In the genomic region with DNA sequence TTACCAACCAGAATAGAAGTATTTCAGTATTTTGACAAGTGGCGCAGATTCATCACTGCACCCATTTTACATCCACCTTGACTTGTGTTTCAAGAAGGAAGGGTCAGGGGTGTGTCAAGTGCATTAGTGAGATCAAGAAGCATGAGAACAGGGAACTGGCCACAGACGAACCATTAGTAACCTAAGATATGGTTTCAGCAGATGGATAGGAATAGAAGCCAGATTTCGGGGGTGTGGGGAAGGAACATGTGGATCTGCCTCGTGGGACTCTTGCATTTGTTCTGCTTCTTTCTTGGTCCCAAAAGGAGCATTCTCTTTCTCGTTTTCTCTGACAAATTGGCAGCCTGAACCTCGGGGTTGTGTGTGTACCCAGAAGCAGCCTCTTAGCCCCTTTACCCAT, we compare ENCODE assay signal across 21 cellular contexts. TPM values are rescaled to one million over a fixed set of nuclear protein-coding genes. Genes with fewer than 3 reads are reported as not detected.
DNase-seq lines count a peak whose midpoint lies in the region; ATAC-seq and TF ChIP-seq lines count a peak whose summit lies in the region.
"Had no signal": no experiment of that assay in that cellular context is flagged by ENCODE, and none has a peak within 500 bp of the region (broad histone marks: within the 10 kb centered on the region; RNA-seq: fewer than 3 reads in every experiment).

No MANE protein-coding gene starts in this region.

- H3K9ac ChIP-seq in mucosa of stomach (ENCODE audit: low read length), result peak overlapping the region; percentile 34

- DNase-seq in Right ventricle myocardium superior (no peak), left cardiac atrium (no peak), spleen (no peak), SIG-M5 (lab: John Stamatoyannopoulos, UW) (no peak), GOT3 (lab: John Stamatoyannopoulos, UW) (no peak), DMS114 treated with DMSO at 0.1 percent for 48 hours (lab: John Stamatoyannopoulos, UW; ENCODE audit: unreplicated experiment) (no peak)
- DNase-seq: activated CD4-positive, alpha-beta T cell treated with anti-CD3 and anti-CD28 coated beads, Interleukin-2, amount 10 ng/mL, durations not matched to agents 7 days and 5 days; activated CD8-positive, alpha-beta memory T cell treated with anti-CD3 and anti-CD28 coated beads, Interleukin-2, amount 10 ng/mL, durations not matched to agents 7 days and 5 days; AML-193; CD4-positive, alpha-beta memory T cell; effector memory CD8-positive, alpha-beta T cell; NCI-H1105 treated with DMSO at 0.1 percent for 48 hours; NCI-H2081; NCI-H774; ovary had no signal

- TF ChIP-seq CTCF in spleen (IDR thresholded peaks at IDR 0.05 in 8 of 11, conservative IDR thresholded peaks at IDR 0.05 in 3 of 11), result no peak

- peak; percentile 48 for ATAC-seq in Right ventricle myocardium superior (ENCODE audit: poor library complexity)
- no peak for ATAC-seq in left cardiac atrium
- ATAC-seq in GM18907 (IDR thresholded peaks at IDR 0.05; ENCODE audit: unreplicated experiment), result no peak
- ATAC-seq: activated CD8-positive, alpha-beta memory T cell treated with anti-CD3 and anti-CD28 coated beads, Interleukin-2, amount 10 ng/mL, durations not matched to agents 7 days and 5 days; effector memory CD8-positive, alpha-beta T cell; natural killer cell treated with Interleukin-12 subunit alpha and Interleukin-12 subunit beta and Interleukin-15 and Interleukin-18, amount 100 ng/mL, for 72 hours had no signal

- peaks cover 4% of the 10 kb centered on the region for H3K27me3 ChIP-seq in mucosa of stomach (ENCODE audit: control insufficient read depth, insufficient read depth, low read length)
- H3K27me3 ChIP-seq in spleen (replicated peaks in 1 of 7), result peaks cover 0 to 9% (median 0%) of the 10 kb centered on the region in 7 donors
- H3K27me3 ChIP-seq: ovary had no signal

- intact Hi-C loops in Right ventricle myocardium superior (cut with DNase I), result no loop called here
- intact Hi-C loops in left cardiac atrium (cut with DNase I), result no loop called here
- intact Hi-C loops in spleen (cut with DNase I; ENCODE audit: low total_unique reads), result no loop called here

- WGBS in spleen, 5 donors, result 67 to 75% (median 70%) methylated on average over 6 of the region's 6 CpGs

- H3K4me3 ChIP-seq in mucosa of stomach (ENCODE audit: low read length) (no peak overlapping the region), spleen (no peak overlapping the region)
- H3K4me3 ChIP-seq: coronary artery, ovary, thoracic aorta had no signal

- H3K4me1 ChIP-seq in mucosa of stomach (ENCODE audit: control insufficient read depth, insufficient read depth, low read length) (no peaks in the 10 kb centered on the region), spleen (peaks cover 0 to 36% (median 13%) of the 10 kb centered on the region in 6 donors)

- no peak for TF ChIP-seq POLR2A in spleen (IDR thresholded peaks at IDR 0.05)

- H3K9me3 ChIP-seq in mucosa of stomach (ENCODE audit: control insufficient read depth, low read length), result no peaks in the 10 kb centered on the region
- no peaks in the 10 kb centered on the region for H3K9me3 ChIP-seq in spleen
- H3K9me3 ChIP-seq: ovary, thoracic aorta had no signal

- H3K36me3 ChIP-seq in mucosa of stomach (ENCODE audit: control insufficient read depth, insufficient read depth, low read length), result no peaks in the 10 kb centered on the region
- no peaks in the 10 kb centered on the region for H3K36me3 ChIP-seq in spleen
- H3K36me3 ChIP-seq: ovary, thoracic aorta had no signal

- H3K27ac ChIP-seq in spleen, result peak overlapping the region in 5 of 8 donors; percentile 10 to 51 (median 21)
- H3K27ac ChIP-seq: ovary, RWPE1, thoracic aorta had no signal

RNA-seq across cellular contexts. Expression of gene DENND2A, which starts 9.6 kb away (rescaled TPM):
- total RNA-seq in Right ventricle myocardium superior, result 11.6 TPM
- 10 to 100 TPM in 1 of 2 donors, 1 to 10 TPM in 1; 9.6 to 19.0 TPM for total RNA-seq in left cardiac atrium
- total RNA-seq in spleen, result 10 to 100 TPM in 6 of 7 donors, 1 to 10 TPM in 1; 9.6 to 35.3 (median 19.9) TPM
- polyA plus RNA-seq in spleen, result 1 to 10 TPM; 1.9 to 7.7 (median 6.6) TPM
- total RNA-seq: activated CD4-positive, alpha-beta T cell treated with anti-CD3 and anti-CD28 coated beads, Interleukin-2, amount 10 ng/mL, durations not matched to agents 7 days and 5 days; CD4-positive, alpha-beta memory T cell; natural killer cell treated with Interleukin-12 subunit alpha and Interleukin-12 subunit beta and Interleukin-15 and Interleukin-18, amount 100 ng/mL, for 72 hours had no signal
- polyA plus RNA-seq: CD4-positive, alpha-beta memory T cell had no signal

RNA-seq across cellular contexts. Expression of gene ADCK2, which starts 41.7 kb away (rescaled TPM):
- total RNA-seq in Right ventricle myocardium superior (9.2 TPM), left cardiac atrium (10 to 100 TPM; 12.9 to 14.7 TPM), spleen (10 to 100 TPM; 16.9 to 25.2 (median 20.4) TPM)
- polyA plus RNA-seq in spleen, result 10 to 100 TPM; 10.6 to 15.6 (median 11.9) TPM
